Comparison of ENCODE assay signal across 8 cellular contexts in genomic region chr10:71268247-71268691, GRCh38. TPM values are rescaled to one million over a fixed set of nuclear protein-coding genes. Genes with fewer than 3 reads are reported as not detected.
DNase-seq lines count a peak whose midpoint lies in the region; ATAC-seq and TF ChIP-seq lines count a peak whose summit lies in the region.

No MANE protein-coding gene starts in this region.

- H3K9me3 ChIP-seq in RWPE2 (ENCODE audit: severe bottlenecking) = no peaks in the 10 kb centered on the region

- intact Hi-C loops in posterior cingulate gyrus (cut with DNase I) = loop anchor here (1.0 kb wide), 1 partner anchor 54 kb away; no protein-coding TSS in a partner anchor

- peaks cover 12% of the 10 kb centered on the region for H3K4me1 ChIP-seq in RWPE2 (ENCODE audit: insufficient read depth, poor library complexity, severe bottlenecking)

- peak; percentile 75 for DNase-seq in GM03348 (ENCODE audit: low spot score)
- no peak for DNase-seq in RWPE2 (ENCODE audit: low spot score)
- DNase-seq in fibroblast of villous mesenchyme (ENCODE audit: low read depth) = peak; percentile 60
- peak in 7 of 10 donors; percentile 54 to 93 (median 63) for DNase-seq in posterior cingulate gyrus
- DNase-seq in DMS153 (lab: John Stamatoyannopoulos, UW) = no peak

- no peak overlapping the region for H3K27ac ChIP-seq in RWPE2 (ENCODE audit: poor library complexity, severe bottlenecking)

- H3K27me3 ChIP-seq in RWPE2 (ENCODE audit: insufficient read depth, poor library complexity, severe bottlenecking) = no peaks in the 10 kb centered on the region

- no peaks in the 10 kb centered on the region for H3K36me3 ChIP-seq in RWPE2 (ENCODE audit: low read depth)

- ATAC-seq in RWPE2 (ENCODE audit: low read depth) (no peak), HG03095 (IDR thresholded peaks at IDR 0.05; ENCODE audit: unreplicated experiment) (no peak), GM18858 (IDR thresholded peaks at IDR 0.05; ENCODE audit: unreplicated experiment) (no peak), GM18502 (IDR thresholded peaks at IDR 0.05; ENCODE audit: poor library complexity, unreplicated experiment) (no peak)

- H3K4me3 ChIP-seq in RWPE2 (ENCODE audit: severe bottlenecking) (no peak overlapping the region), fibroblast of villous mesenchyme (ENCODE audit: low read depth, low read length) (no peak overlapping the region)

- peak; percentile 43 for TF ChIP-seq CTCF in RWPE2 (IDR thresholded peaks at IDR 0.05; ENCODE audit: poor library complexity, severe bottlenecking)
- TF ChIP-seq CTCF in fibroblast of villous mesenchyme (IDR thresholded peaks at IDR 0.05; ENCODE audit: insufficient read depth, low read depth, low read length) = peak; percentile 85

RNA-seq across cellular contexts. Expression of gene SLC29A3, which starts 50.8 kb away (rescaled TPM):
- total RNA-seq in fibroblast of villous mesenchyme = 1.6 and 2.2 TPM in 2 replicates

RNA-seq across cellular contexts. Expression of gene UNC5B, which starts 55.9 kb away (rescaled TPM):
- 9.9 and 37.0 TPM in 2 replicates for total RNA-seq in fibroblast of villous mesenchyme

Comparison
In these comparisons a context has a peak if more than half of its experiments do, and no peak if none do; other contexts are left out.
1. DNase-seq: peak in GM03348 (single experiment), fibroblast of villous mesenchyme (single experiment) and posterior cingulate gyrus (7 of 10); none in RWPE2 (single experiment) and DMS153 (single experiment).